7 cellular contexts compared by ENCODE assay signal in genomic region chr16:29112755-29113154, GRCh38.
DNase-seq lines count a peak whose midpoint lies in the region; ATAC-seq and TF ChIP-seq lines count a peak whose summit lies in the region.
"Not testable (repeated sequence)": the region's sequence is repeated elsewhere in the genome, so short reads cannot be mapped to it uniquely, and the experiment has no call there.

No MANE protein-coding gene starts in this region.

- in situ Hi-C loops in Panc1 (cut with HindIII; ENCODE audit: low pct_unique_long_range_greater_than_20kb, low sequenced_read_pairs): not testable (repeated sequence)

- peaks cover 32 to 60% of the 10 kb centered on the region in 2 donors for H3K36me3 Mint-ChIP-seq in CD4-positive, alpha-beta memory T cell
- H3K36me3 Mint-ChIP-seq in activated CD8-positive, alpha-beta memory T cell treated with anti-CD3 and anti-CD28 coated beads, Interleukin-2, amount 10 ng/mL, durations not matched to agents 7 days and 5 days: peaks cover 44% of the 10 kb centered on the region
- not testable (repeated sequence) for H3K36me3 Mint-ChIP-seq in mesothelial cell of epicardium; osteocyte (ENCODE audit: unreplicated experiment)

- TF ChIP-seq CTCF in Panc1 (IDR thresholded peaks at IDR 0.05) (peak; percentile 34), cardiac fibroblast (IDR thresholded peaks at IDR 0.05; ENCODE audit: low read depth, low read length) (peak; percentile 5), fibroblast of the aortic adventitia (IDR thresholded peaks at IDR 0.05; ENCODE audit: insufficient read depth, low read length) (peak; percentile 25), mesothelial cell of epicardium (IDR thresholded peaks at IDR 0.05; ENCODE audit: unreplicated experiment) (peak; percentile 17), osteocyte (IDR thresholded peaks at IDR 0.05) (peak; percentile 50)

- not testable (repeated sequence) for DNase-seq in CD4-positive, alpha-beta memory T cell; Panc1 (ENCODE audit: low read depth, low spot score); activated CD8-positive, alpha-beta memory T cell treated with anti-CD3 and anti-CD28 coated beads, Interleukin-2, amount 10 ng/mL, durations not matched to agents 7 days and 5 days; cardiac fibroblast (ENCODE audit: low read depth in 2 of 2); mesothelial cell of epicardium (ENCODE audit: low spot score in 2 of 2, unreplicated experiment in 2 of 2); osteocyte (ENCODE audit: extremely low spot score, unreplicated experiment)
- peak; percentile 13 for DNase-seq in fibroblast of the aortic adventitia (ENCODE audit: low read depth)

- not testable (repeated sequence) for H3K9me3 Mint-ChIP-seq in CD4-positive, alpha-beta memory T cell; activated CD8-positive, alpha-beta memory T cell treated with anti-CD3 and anti-CD28 coated beads, Interleukin-2, amount 10 ng/mL, durations not matched to agents 7 days and 5 days (ENCODE audit: low read depth); mesothelial cell of epicardium; osteocyte (ENCODE audit: unreplicated experiment)

- peaks cover 6 to 43% (median 18%) of the 10 kb centered on the region in 4 donors for H3K4me1 Mint-ChIP-seq in CD4-positive, alpha-beta memory T cell
- peaks cover 68% of the 10 kb centered on the region for H3K4me1 Mint-ChIP-seq in activated CD8-positive, alpha-beta memory T cell treated with anti-CD3 and anti-CD28 coated beads, Interleukin-2, amount 10 ng/mL, durations not matched to agents 7 days and 5 days
- H3K4me1 Mint-ChIP-seq in mesothelial cell of epicardium (peaks cover 16% of the 10 kb centered on the region), osteocyte (ENCODE audit: unreplicated experiment) (peaks cover 19% of the 10 kb centered on the region)

- H3K27me3 Mint-ChIP-seq in CD4-positive, alpha-beta memory T cell; activated CD8-positive, alpha-beta memory T cell treated with anti-CD3 and anti-CD28 coated beads, Interleukin-2, amount 10 ng/mL, durations not matched to agents 7 days and 5 days: not testable (repeated sequence)
- H3K27me3 Mint-ChIP-seq in mesothelial cell of epicardium (ENCODE audit: low read depth) (peaks cover 24% of the 10 kb centered on the region), osteocyte (ENCODE audit: unreplicated experiment) (peaks cover 16% of the 10 kb centered on the region)

- not testable (repeated sequence) for H3K4me3 ChIP-seq in CD4-positive, alpha-beta memory T cell (ENCODE audit: low read length in 2 of 2); Panc1 (ENCODE audit: low read depth in 2 of 2, low read length in 2 of 2); cardiac fibroblast (replicated peaks in 1 of 2; ENCODE audit: low read depth in 2 of 2, low read length in 2 of 2); fibroblast of the aortic adventitia (ENCODE audit: low read depth, low read length)

- not testable (repeated sequence) for H3K27ac ChIP-seq in CD4-positive, alpha-beta memory T cell (ENCODE audit: low read depth, low read length); Panc1 (ENCODE audit: low read length)

- not testable (repeated sequence) for BruUV-seq in Panc1 (replicated peaks; lab: Mats Ljungman, UMichigan)

- POLR2A ChIA-PET in CD4-positive, alpha-beta memory T cell (lab: Charles Lee; ENCODE audit: partially characterized antibody); Panc1 (lab: Charles Lee): not testable (repeated sequence)

- H3K9me3 ChIP-seq in CD4-positive, alpha-beta memory T cell (ENCODE audit: control insufficient read depth in 1 of 2, low read length in 2 of 2); Panc1 (ENCODE audit: control insufficient read depth, insufficient read depth, low read depth, low read length): not testable (repeated sequence)

- H3K27me3 ChIP-seq in CD4-positive, alpha-beta memory T cell (ENCODE audit: insufficient read depth, low read length); Panc1 (ENCODE audit: control insufficient read depth, insufficient read depth, low read length): not testable (repeated sequence)

- intact Hi-C loops in CD4-positive, alpha-beta memory T cell (cut with micrococcal nuclease); Panc1 (cut with micrococcal nuclease; ENCODE audit: unreplicated experiment): not testable (repeated sequence)

- not testable (repeated sequence) for H3K4me1 ChIP-seq in CD4-positive, alpha-beta memory T cell (ENCODE audit: insufficient read depth, low read length); Panc1 (ENCODE audit: control insufficient read depth, insufficient read depth, low read length)

- CTCF ChIA-PET in CD4-positive, alpha-beta memory T cell (lab: Charles Lee; ENCODE audit: partially characterized antibody); Panc1 (lab: Charles Lee); activated CD8-positive, alpha-beta memory T cell treated with anti-CD3 and anti-CD28 coated beads, Interleukin-2, amount 10 ng/mL, durations not matched to agents 7 days and 5 days (lab: Charles Lee): not testable (repeated sequence)

- peaks cover 18% of the 10 kb centered on the region for H3K36me3 ChIP-seq in CD4-positive, alpha-beta memory T cell (ENCODE audit: insufficient read depth, low read length)
- not testable (repeated sequence) for H3K36me3 ChIP-seq in Panc1 (ENCODE audit: control insufficient read depth, insufficient read depth, low read length)

- peak overlapping the region in 5 of 7 donors; percentile 38 to 89 (median 65) for H3K27ac Mint-ChIP-seq in CD4-positive, alpha-beta memory T cell
- H3K27ac Mint-ChIP-seq in activated CD8-positive, alpha-beta memory T cell treated with anti-CD3 and anti-CD28 coated beads, Interleukin-2, amount 10 ng/mL, durations not matched to agents 7 days and 5 days: peak overlapping the region; percentile 83
- H3K27ac Mint-ChIP-seq in mesothelial cell of epicardium; osteocyte (ENCODE audit: unreplicated experiment): not testable (repeated sequence)

- ATAC-seq in Panc1; activated CD8-positive, alpha-beta memory T cell treated with anti-CD3 and anti-CD28 coated beads, Interleukin-2, amount 10 ng/mL, durations not matched to agents 7 days and 5 days: not testable (repeated sequence)

- H3K4me3 Mint-ChIP-seq in CD4-positive, alpha-beta memory T cell; activated CD8-positive, alpha-beta memory T cell treated with anti-CD3 and anti-CD28 coated beads, Interleukin-2, amount 10 ng/mL, durations not matched to agents 7 days and 5 days; mesothelial cell of epicardium; osteocyte (ENCODE audit: unreplicated experiment): not testable (repeated sequence)
